In genomic region chr21:39451332-39452206, GRCh38 we compare ENCODE assay signal across 10 cellular contexts. TPM values are rescaled to one million over a fixed set of nuclear protein-coding genes. Genes with fewer than 3 reads are reported as not detected.
DNase-seq lines count a peak whose midpoint lies in the region; ATAC-seq and TF ChIP-seq lines count a peak whose summit lies in the region.
"Had no signal": no experiment of that assay in that cellular context is flagged by ENCODE, and none has a peak within 500 bp of the region (broad histone marks: within the 10 kb centered on the region; RNA-seq: fewer than 3 reads in every experiment).

Gene SH3BGR (plus strand): TSS chr21:39451970. CDS start chr21:39452097, 127 bp downstream.

- H3K4me3 ChIP-seq in CD4-positive, alpha-beta memory T cell (ENCODE audit: low read length in 2 of 2) = no peak within 1 kb of the TSS
- H3K4me3 ChIP-seq: GM12878 had no signal

- no peaks in the 10 kb centered on the region for H3K36me3 Mint-ChIP-seq in CD4-positive, alpha-beta T cell (ENCODE audit: low read depth)
- no peaks in the 10 kb centered on the region for H3K36me3 Mint-ChIP-seq in CD4-positive, alpha-beta memory T cell
- no peaks in the 10 kb centered on the region for H3K36me3 Mint-ChIP-seq in natural killer cell treated with Interleukin-12 subunit alpha and Interleukin-12 subunit beta and Interleukin-15 and Interleukin-18, amount 100 ng/mL, for 72 hours
- H3K36me3 Mint-ChIP-seq: activated naive CD8-positive, alpha-beta T cell treated with anti-CD3 and anti-CD28 coated beads, Interleukin-2, amount 10 ng/mL, durations not matched to agents 7 days and 5 days had no signal

- H3K9me3 Mint-ChIP-seq in CD4-positive, alpha-beta T cell = no peaks in the 10 kb centered on the region
- no peaks in the 10 kb centered on the region for H3K9me3 Mint-ChIP-seq in CD4-positive, alpha-beta memory T cell
- no peaks in the 10 kb centered on the region for H3K9me3 Mint-ChIP-seq in natural killer cell treated with Interleukin-12 subunit alpha and Interleukin-12 subunit beta and Interleukin-15 and Interleukin-18, amount 100 ng/mL, for 72 hours
- H3K9me3 Mint-ChIP-seq: activated naive CD8-positive, alpha-beta T cell treated with anti-CD3 and anti-CD28 coated beads, Interleukin-2, amount 10 ng/mL, durations not matched to agents 7 days and 5 days had no signal

- H3K27ac ChIP-seq in substantia nigra (ENCODE audit: low read depth, low read length, poor library complexity, severe bottlenecking) = peak within 1 kb of the TSS; percentile 95
- H3K27ac ChIP-seq in CD4-positive, alpha-beta T cell (ENCODE audit: low read depth, low read length) = no peak within 1 kb of the TSS
- no peak within 1 kb of the TSS for H3K27ac ChIP-seq in CD4-positive, alpha-beta memory T cell (ENCODE audit: low read depth, low read length)

- H3K27me3 Mint-ChIP-seq in CD4-positive, alpha-beta T cell = no peaks in the 10 kb centered on the region
- H3K27me3 Mint-ChIP-seq in CD4-positive, alpha-beta memory T cell = peaks cover 4 to 12% of the 10 kb centered on the region in 2 donors
- H3K27me3 Mint-ChIP-seq in natural killer cell treated with Interleukin-12 subunit alpha and Interleukin-12 subunit beta and Interleukin-15 and Interleukin-18, amount 100 ng/mL, for 72 hours = peaks cover 19 to 33% of the 10 kb centered on the region in 2 donors

- H3K9me3 ChIP-seq in CD4-positive, alpha-beta T cell (ENCODE audit: control insufficient read depth, low read length) = no peaks in the 10 kb centered on the region
- no peaks in the 10 kb centered on the region for H3K9me3 ChIP-seq in CD4-positive, alpha-beta memory T cell (ENCODE audit: control insufficient read depth in 1 of 2, low read length in 2 of 2)

- no peaks in the 10 kb centered on the region for H3K4me1 Mint-ChIP-seq in CD4-positive, alpha-beta T cell (ENCODE audit: low read depth)
- peaks cover 0 to 2% (median under 1%) of the 10 kb centered on the region in 4 donors for H3K4me1 Mint-ChIP-seq in CD4-positive, alpha-beta memory T cell
- H3K4me1 Mint-ChIP-seq in natural killer cell treated with Interleukin-12 subunit alpha and Interleukin-12 subunit beta and Interleukin-15 and Interleukin-18, amount 100 ng/mL, for 72 hours (ENCODE audit: low read depth in 2 of 2) = no peaks in the 10 kb centered on the region
- H3K4me1 Mint-ChIP-seq: activated naive CD8-positive, alpha-beta T cell treated with anti-CD3 and anti-CD28 coated beads, Interleukin-2, amount 10 ng/mL, durations not matched to agents 7 days and 5 days had no signal

- no peaks in the 10 kb centered on the region for H3K4me1 ChIP-seq in CD4-positive, alpha-beta memory T cell (ENCODE audit: insufficient read depth, low read length)

- CTCF ChIA-PET in CD4-positive, alpha-beta T cell (lab: Charles Lee) = interaction anchor here (2.1 kb wide), 1 partner anchor 10 kb away, joined by 5 read pairs; no protein-coding TSS in a partner anchor
- CTCF ChIA-PET in CD4-positive, alpha-beta memory T cell (lab: Charles Lee; ENCODE audit: partially characterized antibody) = no interaction called here

- intact Hi-C loops in CD4-positive, alpha-beta T cell (cut with DNase I, micrococcal nuclease) = no loop called here
- intact Hi-C loops in CD4-positive, alpha-beta memory T cell (cut with micrococcal nuclease) = no loop called here

- POLR2A ChIA-PET in CD4-positive, alpha-beta T cell (lab: Charles Lee) = no interaction called here
- POLR2A ChIA-PET in CD4-positive, alpha-beta memory T cell (lab: Charles Lee; ENCODE audit: partially characterized antibody) = no interaction called here

- no peaks in the 10 kb centered on the region for H3K36me3 ChIP-seq in CD4-positive, alpha-beta memory T cell (ENCODE audit: insufficient read depth, low read length)

- no peak within 1 kb of the TSS for H3K27ac Mint-ChIP-seq in CD4-positive, alpha-beta T cell
- H3K27ac Mint-ChIP-seq in CD4-positive, alpha-beta memory T cell = peak within 1 kb of the TSS in 1 of 7 donors; percentile 3
- no peak within 1 kb of the TSS for H3K27ac Mint-ChIP-seq in natural killer cell treated with Interleukin-12 subunit alpha and Interleukin-12 subunit beta and Interleukin-15 and Interleukin-18, amount 100 ng/mL, for 72 hours
- H3K27ac Mint-ChIP-seq: activated naive CD8-positive, alpha-beta T cell treated with anti-CD3 and anti-CD28 coated beads, Interleukin-2, amount 10 ng/mL, durations not matched to agents 7 days and 5 days had no signal

- H3K4me3 Mint-ChIP-seq in CD4-positive, alpha-beta T cell = no peak within 1 kb of the TSS
- H3K4me3 Mint-ChIP-seq in CD4-positive, alpha-beta memory T cell = no peak within 1 kb of the TSS
- H3K4me3 Mint-ChIP-seq in natural killer cell treated with Interleukin-12 subunit alpha and Interleukin-12 subunit beta and Interleukin-15 and Interleukin-18, amount 100 ng/mL, for 72 hours = no peak within 1 kb of the TSS
- H3K4me3 Mint-ChIP-seq: activated naive CD8-positive, alpha-beta T cell treated with anti-CD3 and anti-CD28 coated beads, Interleukin-2, amount 10 ng/mL, durations not matched to agents 7 days and 5 days had no signal

- no peaks in the 10 kb centered on the region for H3K27me3 ChIP-seq in CD4-positive, alpha-beta T cell (ENCODE audit: control insufficient read depth, insufficient read depth, low read length)
- H3K27me3 ChIP-seq in CD4-positive, alpha-beta memory T cell (ENCODE audit: insufficient read depth, low read length) = peaks cover 3% of the 10 kb centered on the region

- ATAC-seq in CD4-positive, alpha-beta T cell (ENCODE audit: poor library complexity) = no peak
- ATAC-seq in natural killer cell treated with Interleukin-12 subunit alpha and Interleukin-12 subunit beta and Interleukin-15 and Interleukin-18, amount 100 ng/mL, for 72 hours = no peak

- peak; percentile 24 for DNase-seq in NCI-H2227 treated with DMSO at 0.1 percent for 48 hours (lab: John Stamatoyannopoulos, UW)
- peak; percentile 78 for DNase-seq in ecto neural progenitor cell (ENCODE audit: low spot score)
- DNase-seq in left kidney (ENCODE audit: low read depth, low spot score) = peak; percentile 70
- peak in 39 of 49 donors; percentile 16 to 84 (median 57) for DNase-seq in substantia nigra (lab: John Stamatoyannopoulos, UW)
- DNase-seq in CD4-positive, alpha-beta T cell = no peak
- no peak for DNase-seq in CD4-positive, alpha-beta memory T cell
- no peak for DNase-seq in natural killer cell treated with Interleukin-12 subunit alpha and Interleukin-12 subunit beta and Interleukin-15 and Interleukin-18, amount 100 ng/mL, for 72 hours (ENCODE audit: low spot score)
- no peak for DNase-seq in cerebellar nuclear complex (lab: John Stamatoyannopoulos, UW)
- DNase-seq: activated naive CD8-positive, alpha-beta T cell treated with anti-CD3 and anti-CD28 coated beads, Interleukin-2, amount 10 ng/mL, durations not matched to agents 7 days and 5 days had no signal

- no peak for TF ChIP-seq CTCF in CD4-positive, alpha-beta T cell (IDR thresholded peaks at IDR 0.05)

RNA-seq across cellular contexts. Expression of gene SH3BGR, which starts in this region (rescaled TPM):
- under 1 TPM; 0.63 to 0.87 TPM for total RNA-seq in CD4-positive, alpha-beta T cell
- total RNA-seq in CD4-positive, alpha-beta memory T cell = 1 to 10 TPM in 1 of 2 experiments, under 1 TPM in 1; 0.58 to 2.4 TPM
- polyA plus RNA-seq in CD4-positive, alpha-beta memory T cell = 1 to 10 TPM; 1.4 to 2.5 TPM
- total RNA-seq in natural killer cell treated with Interleukin-12 subunit alpha and Interleukin-12 subunit beta and Interleukin-15 and Interleukin-18, amount 100 ng/mL, for 72 hours = under 1 TPM in 1 of 2 donors, not detected in 1; 0.83 TPM

Comparison
In these comparisons a context has a peak if more than half of its experiments do, and no peak if none do; other contexts are left out.
1. DNase-seq: peak in NCI-H2227 treated with DMSO at 0.1 percent for 48 hours (single experiment), ecto neural progenitor cell (single experiment), left kidney (single experiment) and substantia nigra (39 of 49); none in CD4-positive, alpha-beta T cell (0 of 10), CD4-positive, alpha-beta memory T cell (0 of 5), natural killer cell treated with Interleukin-12 subunit alpha and Interleukin-12 subunit beta and Interleukin-15 and Interleukin-18, amount 100 ng/mL, for 72 hours (single experiment) and cerebellar nuclear complex (0 of 2).